ENCODE assay signal across 19 cellular contexts in genomic region chr4:1035510-1035909, GRCh38. TPM values are rescaled to one million over a fixed set of nuclear protein-coding genes. Genes with fewer than 3 reads are reported as not detected.
DNase-seq lines count a peak whose midpoint lies in the region; ATAC-seq and TF ChIP-seq lines count a peak whose summit lies in the region.
"Had no signal": no experiment of that assay in that cellular context is flagged by ENCODE, and none has a peak within 500 bp of the region (broad histone marks: within the 10 kb centered on the region; RNA-seq: fewer than 3 reads in every experiment).

No MANE protein-coding gene starts in this region.

- DNase-seq in MG63 (peak; percentile 66), dorsolateral prefrontal cortex (peak; percentile 37 to 92 (median 87)), medulla oblongata (ENCODE audit: extremely low spot score) (peak; percentile 93), substantia nigra (lab: John Stamatoyannopoulos, UW) (peak; percentile 47 to 96 (median 87)), D341Med (ENCODE audit: low spot score) (no peak)
- DNase-seq: activated CD8-positive, alpha-beta memory T cell treated with anti-CD3 and anti-CD28 coated beads, Interleukin-2, amount 50 U/mL, for 48 hours; colonic mucosa; HFFc6; NCI-H2029; NCI-H748 treated with DMSO at 0.1 percent for 48 hours; RPMI8226; spleen; stimulated activated naive CD8-positive, alpha-beta T cell treated with anti-CD3 and anti-CD28 coated beads, Interleukin-15, amount 100 ng/mL, for 72 hours had no signal

- H3K27me3 ChIP-seq in MG63 (no peaks in the 10 kb centered on the region), dorsolateral prefrontal cortex (peaks cover 0 to 2% (median 0%) of the 10 kb centered on the region in 45 donors)

- no peaks in the 10 kb centered on the region for H3K9me3 ChIP-seq in MG63
- H3K9me3 ChIP-seq: colonic mucosa, spleen had no signal

- intact Hi-C loops in dorsolateral prefrontal cortex (cut with DNase I), result no loop called here

- ATAC-seq in stimulated activated memory B cell treated with anti-CD40 and anti-IgM and Interleukin-4, amounts not matched to agents 10 μg/mL and 1 μg/mL and 100 μg/mL, for 72 hours, result no peak
- ATAC-seq in HG03342 (IDR thresholded peaks at IDR 0.05; ENCODE audit: unreplicated experiment) (no peak), HG03097 (IDR thresholded peaks at IDR 0.05; ENCODE audit: low FRiP score, unreplicated experiment) (no peak)
- ATAC-seq: activated CD4-positive, CD25-positive, alpha-beta regulatory T cell treated with anti-CD3 and anti-CD28 coated beads, Interleukin-2, amount 50 U/mL, for 24 hours; activated naive CD4-positive, alpha-beta T cell treated with anti-CD3 and anti-CD28 coated beads, Interleukin-2, amount 50 U/mL, for 72 hours had no signal

- no peaks in the 10 kb centered on the region for H3K36me3 ChIP-seq in MG63
- H3K36me3 ChIP-seq: colonic mucosa, spleen had no signal

- no peaks in the 10 kb centered on the region for H3K36me3 Mint-ChIP-seq in stimulated activated memory B cell treated with anti-CD40 and anti-IgM and Interleukin-4, amounts not matched to agents 10 μg/mL and 1 μg/mL and 100 μg/mL, for 72 hours
- H3K36me3 Mint-ChIP-seq: activated naive CD4-positive, alpha-beta T cell treated with anti-CD3 and anti-CD28 coated beads, Interleukin-2, amount 50 U/mL, for 72 hours had no signal

- H3K9me3 Mint-ChIP-seq in stimulated activated memory B cell treated with anti-CD40 and anti-IgM and Interleukin-4, amounts not matched to agents 10 μg/mL and 1 μg/mL and 100 μg/mL, for 72 hours, result no peaks in the 10 kb centered on the region
- H3K9me3 Mint-ChIP-seq: activated naive CD4-positive, alpha-beta T cell treated with anti-CD3 and anti-CD28 coated beads, Interleukin-2, amount 50 U/mL, for 72 hours; HFFc6; nephron; stimulated activated naive CD8-positive, alpha-beta T cell treated with anti-CD3 and anti-CD28 coated beads, Interleukin-15, amount 100 ng/mL, for 72 hours had no signal

- peak in 42 of 56 donors; percentile 6 to 62 (median 33) for TF ChIP-seq CTCF in dorsolateral prefrontal cortex (IDR thresholded peaks at IDR 0.05 in 54 of 56, conservative IDR thresholded peaks at IDR 0.05 in 2 of 56; ENCODE audit: low read depth in 1 of 56, partially characterized antibody in 56 of 56)

- H3K27ac ChIP-seq in dorsolateral prefrontal cortex (peak overlapping the region in 44 of 59 donors; percentile 3 to 86 (median 66)), substantia nigra (ENCODE audit: low read depth, low read length, poor library complexity, severe bottlenecking) (peak overlapping the region; percentile 69)
- H3K27ac ChIP-seq: colonic mucosa, spleen had no signal

- H3K4me3 ChIP-seq in MG63 (peak overlapping the region; percentile 21), dorsolateral prefrontal cortex (peak overlapping the region in 10 of 59 donors; percentile 5 to 29 (median 15))
- H3K4me3 ChIP-seq: colonic mucosa, spleen had no signal

- no peak overlapping the region for H3K4me3 Mint-ChIP-seq in stimulated activated memory B cell treated with anti-CD40 and anti-IgM and Interleukin-4, amounts not matched to agents 10 μg/mL and 1 μg/mL and 100 μg/mL, for 72 hours
- H3K4me3 Mint-ChIP-seq: HFFc6; nephron; stimulated activated naive CD8-positive, alpha-beta T cell treated with anti-CD3 and anti-CD28 coated beads, Interleukin-15, amount 100 ng/mL, for 72 hours had no signal

- H3K4me1 Mint-ChIP-seq in stimulated activated memory B cell treated with anti-CD40 and anti-IgM and Interleukin-4, amounts not matched to agents 10 μg/mL and 1 μg/mL and 100 μg/mL, for 72 hours, result no peaks in the 10 kb centered on the region
- H3K4me1 Mint-ChIP-seq: stimulated activated naive CD8-positive, alpha-beta T cell treated with anti-CD3 and anti-CD28 coated beads, Interleukin-15, amount 100 ng/mL, for 72 hours had no signal

- peaks cover 52% of the 10 kb centered on the region for H3K27me3 Mint-ChIP-seq in stimulated activated memory B cell treated with anti-CD40 and anti-IgM and Interleukin-4, amounts not matched to agents 10 μg/mL and 1 μg/mL and 100 μg/mL, for 72 hours

- H3K27ac Mint-ChIP-seq in stimulated activated memory B cell treated with anti-CD40 and anti-IgM and Interleukin-4, amounts not matched to agents 10 μg/mL and 1 μg/mL and 100 μg/mL, for 72 hours, result no peak overlapping the region
- H3K27ac Mint-ChIP-seq: activated naive CD4-positive, alpha-beta T cell treated with anti-CD3 and anti-CD28 coated beads, Interleukin-2, amount 50 U/mL, for 72 hours; HFFc6; nephron; stimulated activated naive CD8-positive, alpha-beta T cell treated with anti-CD3 and anti-CD28 coated beads, Interleukin-15, amount 100 ng/mL, for 72 hours had no signal

RNA-seq across cellular contexts. Expression of gene FGFRL1, which starts 24.1 kb away (rescaled TPM):
- 41.7 and 59.5 TPM in 2 replicates for total RNA-seq in MG63 (2014; rRNA removed; shearing (Covaris generic); ENCODE audit: low replicate concordance)
- 100 to 1,000 TPM in 1 of 120 experiments, 10 to 100 TPM in 119; 18.7 to 109 (median 38.4) TPM for total RNA-seq in dorsolateral prefrontal cortex

RNA-seq across cellular contexts. Expression of gene SLC26A1, which starts 42.3 kb away (rescaled TPM):
- total RNA-seq in MG63 (2014; rRNA removed; shearing (Covaris generic); ENCODE audit: low replicate concordance), result not detected in 2 replicates
- total RNA-seq in dorsolateral prefrontal cortex, result 1 to 10 TPM in 104 of 120 experiments, under 1 TPM in 16; 0.53 to 4.6 (median 1.6) TPM
- total RNA-seq: activated naive CD4-positive, alpha-beta T cell treated with anti-CD3 and anti-CD28 coated beads, Interleukin-2, amount 50 U/mL, for 72 hours had no signal

RNA-seq across cellular contexts. Expression of gene IDUA, which starts 48.7 kb away (rescaled TPM):
- 3.4 and 13.5 TPM in 2 replicates for total RNA-seq in MG63 (2014; rRNA removed; shearing (Covaris generic); ENCODE audit: low replicate concordance)
- total RNA-seq in dorsolateral prefrontal cortex, result 10 to 100 TPM; 25.5 to 80.1 (median 43.3) TPM
